8 cellular contexts compared by ENCODE assay signal in genomic region chr7:77759294-77759889, GRCh38. TPM values are rescaled to one million over a fixed set of nuclear protein-coding genes. Genes with fewer than 3 reads are reported as not detected.
DNase-seq lines count a peak whose midpoint lies in the region; ATAC-seq and TF ChIP-seq lines count a peak whose summit lies in the region.

No MANE protein-coding gene starts in this region.

- peaks cover 12% of the 10 kb centered on the region for H3K36me3 Mint-ChIP-seq in activated T-cell treated with anti-CD3 and anti-CD28 coated beads, Interleukin-2, amount 50 U/mL, for 24 hours (ENCODE audit: low read depth)
- no peaks in the 10 kb centered on the region for H3K36me3 Mint-ChIP-seq in T-cell

- no peak for TF ChIP-seq POLR2A in sigmoid colon (IDR thresholded peaks at IDR 0.05)

- intact Hi-C loops in sigmoid colon (cut with DNase I) = loop anchor here (2.0 to 10.0 kb wide), 2 partner anchors 55 to 107 kb away; no protein-coding TSS in a partner anchor

- no peak overlapping the region for H3K4me3 ChIP-seq in right atrium auricular region
- H3K4me3 ChIP-seq in sigmoid colon = no peak overlapping the region

- H3K27ac ChIP-seq in right atrium auricular region (no peak overlapping the region), sigmoid colon (peak overlapping the region in 3 of 4 donors; percentile 0 to 43 (median 35))

- H3K36me3 ChIP-seq in right atrium auricular region (no peaks in the 10 kb centered on the region), sigmoid colon (no peaks in the 10 kb centered on the region)

- H3K27me3 ChIP-seq in right atrium auricular region (no peaks in the 10 kb centered on the region), sigmoid colon (no peaks in the 10 kb centered on the region)

- no peaks in the 10 kb centered on the region for H3K27me3 Mint-ChIP-seq in activated T-cell treated with anti-CD3 and anti-CD28 coated beads, Interleukin-2, amount 50 U/mL, for 24 hours
- no peaks in the 10 kb centered on the region for H3K27me3 Mint-ChIP-seq in T-cell

- H3K4me1 Mint-ChIP-seq in activated T-cell treated with anti-CD3 and anti-CD28 coated beads, Interleukin-2, amount 50 U/mL, for 24 hours (ENCODE audit: low read depth) = peaks cover 51% of the 10 kb centered on the region
- peaks cover 39 to 53% (median 45%) of the 10 kb centered on the region in 3 donors for H3K4me1 Mint-ChIP-seq in T-cell

- no peak overlapping the region for H3K4me3 Mint-ChIP-seq in activated T-cell treated with anti-CD3 and anti-CD28 coated beads, Interleukin-2, amount 50 U/mL, for 24 hours
- no peak overlapping the region for H3K4me3 Mint-ChIP-seq in T-cell

- CTCF ChIA-PET in T-cell (lab: Charles Lee) = interaction anchor here (0.6 to 3.2 kb wide), 22 partner anchors 12 to 353 kb away, joined by 3 to 54 read pairs (median 4); no protein-coding TSS in a partner anchor

- POLR2A ChIA-PET in T-cell (lab: Charles Lee) = no interaction called here

- 1 to 4% methylated on average over 3 of the region's 3 CpGs for WGBS in sigmoid colon, 2 donors

- ATAC-seq in T-cell (replicated peaks in 1 of 4) (peak; percentile 59 to 79 (median 67)), HG03457 (IDR thresholded peaks at IDR 0.05; ENCODE audit: unreplicated experiment) (no peak)

- peak; percentile 58 for DNase-seq in activated T-cell treated with anti-CD3 and anti-CD28 coated beads for 1 hour (ENCODE audit: low read depth)
- no peak for DNase-seq in activated T-cell treated with anti-CD3 and anti-CD28 coated beads, Interleukin-2, amount 50 U/mL, for 24 hours
- peak; percentile 93 for DNase-seq in NAMALWA (ENCODE audit: low spot score)
- DNase-seq in T-cell = peak in 33 of 34 experiments; percentile 16 to 76 (median 56)
- peak; percentile 9 for DNase-seq in amniotic stem cell (lab: John Stamatoyannopoulos, UW)
- DNase-seq in right atrium auricular region (ENCODE audit: low spot score) = peak; percentile 75
- no peak for DNase-seq in sigmoid colon

- H3K9me3 ChIP-seq in right atrium auricular region (no peaks in the 10 kb centered on the region), sigmoid colon (no peaks in the 10 kb centered on the region)

- no peak overlapping the region for H3K27ac Mint-ChIP-seq in activated T-cell treated with anti-CD3 and anti-CD28 coated beads, Interleukin-2, amount 50 U/mL, for 24 hours
- H3K27ac Mint-ChIP-seq in T-cell = no peak overlapping the region

- H3K4me1 ChIP-seq in right atrium auricular region (peaks cover 0 to 11% of the 10 kb centered on the region in 2 donors), sigmoid colon (peaks cover 0 to 74% (median 31%) of the 10 kb centered on the region in 4 donors)

- TF ChIP-seq EP300 in sigmoid colon (IDR thresholded peaks at IDR 0.05) = no peak

- H3K9me3 Mint-ChIP-seq in activated T-cell treated with anti-CD3 and anti-CD28 coated beads, Interleukin-2, amount 50 U/mL, for 24 hours = no peaks in the 10 kb centered on the region
- H3K9me3 Mint-ChIP-seq in T-cell = no peaks in the 10 kb centered on the region

- TF ChIP-seq CTCF in right atrium auricular region (IDR thresholded peaks at IDR 0.05) = peak; percentile 82 to 87
- peak; percentile 66 to 85 (median 80) for TF ChIP-seq CTCF in sigmoid colon (IDR thresholded peaks at IDR 0.05)

RNA-seq across cellular contexts. Expression of gene TMEM60, which starts 38.8 kb away (rescaled TPM):
- total RNA-seq in T-cell = 10 to 100 TPM in 3 of 5 donors, 1 to 10 TPM in 2; 3.6 to 13.0 (median 10.6) TPM
- 10 to 100 TPM in 1 of 2 donors, 1 to 10 TPM in 1; 6.6 to 13.8 TPM for total RNA-seq in right atrium auricular region
- 10 to 100 TPM in 3 of 4 donors, 1 to 10 TPM in 1; 5.7 to 14.5 (median 10.6) TPM for total RNA-seq in sigmoid colon
- 10 to 100 TPM; 18.0 to 33.0 (median 23.2) TPM for polyA plus RNA-seq in sigmoid colon

RNA-seq across cellular contexts. Expression of gene PHTF2, which starts 39.2 kb away (rescaled TPM):
- total RNA-seq in T-cell (10 to 100 TPM; 19.7 to 35.8 (median 28.0) TPM), right atrium auricular region (10 to 100 TPM; 14.3 to 31.6 TPM), sigmoid colon (10 to 100 TPM; 17.4 to 19.3 (median 18.6) TPM)
- polyA plus RNA-seq in sigmoid colon = 1 to 10 TPM; 2.3 to 7.3 (median 2.4) TPM

Comparison
In these comparisons a context has a peak if more than half of its experiments do, and no peak if none do; other contexts are left out.
1. DNase-seq: peak in activated T-cell treated with anti-CD3 and anti-CD28 coated beads for 1 hour (single experiment), NAMALWA (single experiment), T-cell (33 of 34), amniotic stem cell (single experiment) and right atrium auricular region (single experiment); none in activated T-cell treated with anti-CD3 and anti-CD28 coated beads, Interleukin-2, amount 50 U/mL, for 24 hours (single experiment) and sigmoid colon (single experiment).
2. H3K27ac ChIP-seq: peak in sigmoid colon (3 of 4); none in right atrium auricular region (0 of 2).